18 cellular contexts compared by ENCODE assay signal in genomic region chr1:164610528-164611222, GRCh38. TPM values are rescaled to one million over a fixed set of nuclear protein-coding genes. Genes with fewer than 3 reads are reported as not detected.
DNase-seq lines count a peak whose midpoint lies in the region; ATAC-seq and TF ChIP-seq lines count a peak whose summit lies in the region.
"Had no signal": no experiment of that assay in that cellular context is flagged by ENCODE, and none has a peak within 500 bp of the region (broad histone marks: within the 10 kb centered on the region; RNA-seq: fewer than 3 reads in every experiment).

No MANE protein-coding gene starts in this region.

- H3K9me3 ChIP-seq in SJSA1 (replicated peaks) (no peaks in the 10 kb centered on the region), neural progenitor cell (ENCODE audit: low read depth) (no peaks in the 10 kb centered on the region), transverse colon (no peaks in the 10 kb centered on the region), mucosa of descending colon (no peaks in the 10 kb centered on the region)
- H3K9me3 ChIP-seq: BLaER1 treated with 17β-estradiol and CSF1 and Interleukin-3, amounts not matched to agents 10 nM and 100 nM; left lung had no signal

- intact Hi-C loops in transverse colon (cut with DNase I; ENCODE audit: low total_unique reads), result no loop called here
- intact Hi-C loops in mucosa of descending colon (cut with DNase I, micrococcal nuclease), result loop anchor here in 1 of 2 donors (10.0 kb wide), 1 partner anchor 46 kb away; no protein-coding TSS in a partner anchor
- intact Hi-C loops in activated CD8-positive, alpha-beta T cell treated with anti-CD3 and anti-CD28 coated beads for 36 hours (cut with micrococcal nuclease), result no loop called here

- H3K4me1 ChIP-seq in SJSA1 (replicated peaks), result peaks cover 61% of the 10 kb centered on the region
- peaks cover 77% of the 10 kb centered on the region for H3K4me1 ChIP-seq in neural progenitor cell
- peaks cover 12 to 55% (median 27%) of the 10 kb centered on the region in 4 donors for H3K4me1 ChIP-seq in transverse colon
- H3K4me1 ChIP-seq in mucosa of descending colon (ENCODE audit: low read depth), result peaks cover 5% of the 10 kb centered on the region

- H3K4me1 Mint-ChIP-seq in neural progenitor cell, result peaks cover 77% of the 10 kb centered on the region
- H3K4me1 Mint-ChIP-seq in activated CD8-positive, alpha-beta T cell treated with anti-CD3 and anti-CD28 coated beads for 36 hours (ENCODE audit: low read depth), result no peaks in the 10 kb centered on the region

- H2AFZ ChIP-seq in neural progenitor cell (replicated peaks), result no peak overlapping the region

- in situ Hi-C loops in transverse colon (cut with MboI; ENCODE audit: low pct_ligation_motif_present in 1 of 4, low pct_unique_long_range_greater_than_20kb in 1 of 4, low sequenced_read_pairs in 3 of 4), result no loop called here

- H3K27me3 Mint-ChIP-seq in neural progenitor cell (ENCODE audit: insufficient read depth, low read depth), result peaks cover 5% of the 10 kb centered on the region
- H3K27me3 Mint-ChIP-seq in activated CD8-positive, alpha-beta T cell treated with anti-CD3 and anti-CD28 coated beads for 36 hours, result no peaks in the 10 kb centered on the region

- peaks cover 98% of the 10 kb centered on the region for H3K79me2 ChIP-seq in neural progenitor cell (ENCODE audit: low read depth)

- H3K36me3 Mint-ChIP-seq in neural progenitor cell, result peaks cover 9% of the 10 kb centered on the region
- H3K36me3 Mint-ChIP-seq in activated CD8-positive, alpha-beta T cell treated with anti-CD3 and anti-CD28 coated beads for 36 hours (ENCODE audit: low read depth), result no peaks in the 10 kb centered on the region
- H3K36me3 Mint-ChIP-seq: natural killer cell treated with Interleukin-12 subunit alpha and Interleukin-12 subunit beta and Interleukin-15 and Interleukin-18, amount 100 ng/mL, for 72 hours had no signal

- no peaks in the 10 kb centered on the region for H3K9me3 Mint-ChIP-seq in neural progenitor cell
- H3K9me3 Mint-ChIP-seq in activated CD8-positive, alpha-beta T cell treated with anti-CD3 and anti-CD28 coated beads for 36 hours, result no peaks in the 10 kb centered on the region
- H3K9me3 Mint-ChIP-seq: natural killer cell treated with Interleukin-12 subunit alpha and Interleukin-12 subunit beta and Interleukin-15 and Interleukin-18, amount 100 ng/mL, for 72 hours; T-helper 1 cell treated with Interleukin-12 subunit alpha and Interleukin-12 subunit beta and Interleukin-4 antibody, amounts not matched to agents 30 μg/mL and 1 μg/mL, for 36 hours had no signal

- ATAC-seq in mucosa of descending colon, result no peak
- ATAC-seq in activated CD8-positive, alpha-beta T cell treated with anti-CD3 and anti-CD28 coated beads for 36 hours, result no peak
- ATAC-seq: left lung; natural killer cell treated with Interleukin-12 subunit alpha and Interleukin-12 subunit beta and Interleukin-15 and Interleukin-18, amount 100 ng/mL, for 72 hours had no signal

- TF ChIP-seq POLR2A in transverse colon (IDR thresholded peaks at IDR 0.05), result no peak

- H3K27ac Mint-ChIP-seq in neural progenitor cell, result peak overlapping the region; percentile 33
- H3K27ac Mint-ChIP-seq in activated CD8-positive, alpha-beta T cell treated with anti-CD3 and anti-CD28 coated beads for 36 hours, result no peak overlapping the region
- H3K27ac Mint-ChIP-seq: natural killer cell treated with Interleukin-12 subunit alpha and Interleukin-12 subunit beta and Interleukin-15 and Interleukin-18, amount 100 ng/mL, for 72 hours; T-helper 1 cell treated with Interleukin-12 subunit alpha and Interleukin-12 subunit beta and Interleukin-4 antibody, amounts not matched to agents 30 μg/mL and 1 μg/mL, for 36 hours had no signal

- peak overlapping the region; percentile 22 for H3K27ac ChIP-seq in SJSA1
- peak overlapping the region; percentile 49 for H3K27ac ChIP-seq in neural progenitor cell
- H3K27ac ChIP-seq in transverse colon, result peak overlapping the region; percentile 25 to 83 (median 58)
- H3K27ac ChIP-seq: BLaER1 treated with 17β-estradiol and CSF1 and Interleukin-3, amounts not matched to agents 10 nM and 100 nM; left lung had no signal

- peaks cover 25% of the 10 kb centered on the region for H3F3A ChIP-seq in neural progenitor cell (ENCODE audit: low read depth)

- peak overlapping the region; percentile 3 for H3K4me3 Mint-ChIP-seq in neural progenitor cell
- no peak overlapping the region for H3K4me3 Mint-ChIP-seq in activated CD8-positive, alpha-beta T cell treated with anti-CD3 and anti-CD28 coated beads for 36 hours
- H3K4me3 Mint-ChIP-seq: natural killer cell treated with Interleukin-12 subunit alpha and Interleukin-12 subunit beta and Interleukin-15 and Interleukin-18, amount 100 ng/mL, for 72 hours; T-helper 1 cell treated with Interleukin-12 subunit alpha and Interleukin-12 subunit beta and Interleukin-4 antibody, amounts not matched to agents 30 μg/mL and 1 μg/mL, for 36 hours had no signal

- CTCF ChIA-PET in activated CD8-positive, alpha-beta T cell treated with anti-CD3 and anti-CD28 coated beads for 36 hours (lab: Charles Lee), result no interaction called here

- no peak overlapping the region for H3K4me3 ChIP-seq in SJSA1
- H3K4me3 ChIP-seq in neural progenitor cell, result no peak overlapping the region
- no peak overlapping the region for H3K4me3 ChIP-seq in transverse colon
- H3K4me3 ChIP-seq in mucosa of descending colon, result no peak overlapping the region
- H3K4me3 ChIP-seq: BLaER1 treated with 17β-estradiol and CSF1 and Interleukin-3, amounts not matched to agents 10 nM and 100 nM; left lung had no signal

- H3K27me3 ChIP-seq in SJSA1 (replicated peaks) (no peaks in the 10 kb centered on the region), neural progenitor cell (no peaks in the 10 kb centered on the region), transverse colon (no peaks in the 10 kb centered on the region)
- H3K27me3 ChIP-seq: BLaER1 treated with 17β-estradiol and CSF1 and Interleukin-3, amounts not matched to agents 10 nM and 100 nM; left lung had no signal

- no peak for DNase-seq in SJSA1 (ENCODE audit: low read depth in 1 of 2, low spot score in 2 of 2)
- DNase-seq in globus pallidus (ENCODE audit: low spot score), result peak; percentile 57
- no peak for DNase-seq in neural progenitor cell (ENCODE audit: low spot score)
- DNase-seq in transverse colon, result no peak
- no peak for DNase-seq in mucosa of descending colon
- no peak for DNase-seq in T1000 (lab: John Stamatoyannopoulos, UW)
- no peak for DNase-seq in activated CD8-positive, alpha-beta T cell treated with anti-CD3 and anti-CD28 coated beads for 36 hours
- DNase-seq: activated CD4-positive, alpha-beta T cell treated with anti-CD3 and anti-CD28 coated beads for 48 hours; cortex of kidney; DMS79; erythroblast; left lung; NCI-H1694 treated with DMSO at 0.1 percent for 48 hours; NCI-H748 treated with DMSO at 0.1 percent for 48 hours; small intestine had no signal

- TF ChIP-seq CTCF in neural progenitor cell (IDR thresholded peaks at IDR 0.05), result no peak
- TF ChIP-seq CTCF in transverse colon (IDR thresholded peaks at IDR 0.05), result no peak
- no peak for TF ChIP-seq CTCF in mucosa of descending colon (IDR thresholded peaks at IDR 0.05)
- no peak for TF ChIP-seq CTCF in activated CD8-positive, alpha-beta T cell treated with anti-CD3 and anti-CD28 coated beads for 36 hours (IDR thresholded peaks at IDR 0.05)

- H3K4me2 ChIP-seq in neural progenitor cell, result peak overlapping the region; percentile 25
- H3K4me2 ChIP-seq: BLaER1 treated with 17β-estradiol and CSF1 and Interleukin-3, amounts not matched to agents 10 nM and 100 nM had no signal

- POLR2A ChIA-PET in activated CD8-positive, alpha-beta T cell treated with anti-CD3 and anti-CD28 coated beads for 36 hours (lab: Charles Lee), result no interaction called here

- 90% methylated on average over 3 of the region's 3 CpGs; no CpG with 5 or more reads in 1 of the 2 donors for WGBS in transverse colon (ENCODE audit: low coverage in 1 of 2), 2 donors

- no peaks in the 10 kb centered on the region for H3K36me3 ChIP-seq in SJSA1
- H3K36me3 ChIP-seq in neural progenitor cell, result no peaks in the 10 kb centered on the region
- no peaks in the 10 kb centered on the region for H3K36me3 ChIP-seq in transverse colon
- H3K36me3 ChIP-seq in mucosa of descending colon (ENCODE audit: low read depth), result no peaks in the 10 kb centered on the region
- H3K36me3 ChIP-seq: BLaER1 treated with 17β-estradiol and CSF1 and Interleukin-3, amounts not matched to agents 10 nM and 100 nM; left lung had no signal

- no peak overlapping the region for H3K9ac ChIP-seq in neural progenitor cell
- H3K9ac ChIP-seq: BLaER1 treated with 17β-estradiol and CSF1 and Interleukin-3, amounts not matched to agents 10 nM and 100 nM had no signal

- H4K20me1 ChIP-seq in neural progenitor cell (ENCODE audit: low read depth), result peaks cover 68% of the 10 kb centered on the region
- H4K20me1 ChIP-seq: BLaER1 treated with 17β-estradiol and CSF1 and Interleukin-3, amounts not matched to agents 10 nM and 100 nM had no signal

- TF ChIP-seq EP300 in transverse colon (IDR thresholded peaks at IDR 0.05; ENCODE audit: low read depth), result no peak

RNA-seq across cellular contexts. Expression of gene PBX1, which starts 51.7 kb away (rescaled TPM):
- total RNA-seq in SJSA1 (2014; rRNA removed; shearing (Covaris generic)), result 16.6 and 18.5 TPM in 2 replicates
- total RNA-seq in neural progenitor cell (ENCODE audit: low replicate concordance) (75.0 and 91.1 TPM in 2 replicates), transverse colon (10 to 100 TPM; 46.8 to 77.2 (median 50.7) TPM), mucosa of descending colon (100 to 1,000 TPM in 1 of 3 donors, 10 to 100 TPM in 2; 52.6 to 182 (median 82.8) TPM)
- total RNA-seq in activated CD8-positive, alpha-beta T cell treated with anti-CD3 and anti-CD28 coated beads for 36 hours, result not detected

Comparison
In these comparisons a context has a peak if more than half of its experiments do, and no peak if none do; other contexts are left out.
1. RNA of gene PBX1, which starts 51.7 kb away (total RNA-seq): 75.0 to 91.1 TPM in neural progenitor cell, 52.6 to 182 TPM in mucosa of descending colon, 46.8 to 77.2 TPM in transverse colon and 16.6 to 18.5 TPM in SJSA1; not detected in activated CD8-positive, alpha-beta T cell treated with anti-CD3 and anti-CD28 coated beads for 36 hours; every median in the first group is over 10 times any median in the second.
2. Peak in every context shown above with its lines, with median percentiles within 50 percentile points of each other: H3K27ac ChIP-seq.